ENCODE assay signal across 19 cellular contexts in the genomic region with DNA sequence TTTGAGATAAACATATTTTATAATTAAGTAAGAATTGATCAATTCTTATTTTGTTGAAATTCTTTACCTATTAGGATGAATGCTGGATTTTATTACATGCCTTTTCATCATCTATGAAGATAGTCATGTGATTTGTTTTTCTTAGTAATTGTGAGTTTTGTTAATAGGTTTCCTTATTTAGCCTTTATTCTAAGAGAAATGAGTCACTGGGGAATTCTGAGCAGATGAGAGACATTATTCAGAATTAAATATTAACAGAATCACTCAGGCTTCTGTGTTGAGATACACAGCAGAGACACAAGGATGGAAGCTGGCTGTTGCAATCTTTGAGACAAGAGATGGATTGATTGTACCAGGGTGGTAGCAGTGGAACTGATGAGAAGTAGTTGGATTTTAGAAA. TPM values are rescaled to one million over a fixed set of nuclear protein-coding genes. Genes with fewer than 3 reads are reported as not detected.
DNase-seq lines count a peak whose midpoint lies in the region; ATAC-seq and TF ChIP-seq lines count a peak whose summit lies in the region.
"Had no signal": no experiment of that assay in that cellular context is flagged by ENCODE, and none has a peak within 500 bp of the region (broad histone marks: within the 10 kb centered on the region; RNA-seq: fewer than 3 reads in every experiment).

No MANE protein-coding gene starts in this region.

- ATAC-seq in GM18873 (IDR thresholded peaks at IDR 0.05; ENCODE audit: low FRiP score, unreplicated experiment) (peak; percentile 57), HG03439 (IDR thresholded peaks at IDR 0.05; ENCODE audit: unreplicated experiment) (peak; percentile 51), HG02642 (IDR thresholded peaks at IDR 0.05; ENCODE audit: poor library complexity, unreplicated experiment) (no peak)

- DNase-seq in AG10803 (ENCODE audit: low read depth), result peak; percentile 11
- DNase-seq in epithelial cell of proximal tubule (ENCODE audit: low read depth), result peak; percentile 92
- no peak for DNase-seq in NCI-H2029 treated with DMSO at 0.1 percent for 48 hours (lab: John Stamatoyannopoulos, UW)
- no peak for DNase-seq in NCI-H748 treated with DMSO at 0.1 percent for 48 hours (lab: John Stamatoyannopoulos, UW)
- no peak for DNase-seq in NCI-H2081 treated with DMSO at 0.1 percent for 48 hours (lab: John Stamatoyannopoulos, UW)
- DNase-seq: activated CD8-positive, alpha-beta memory T cell treated with anti-CD3 and anti-CD28 coated beads, Interleukin-2, amount 50 U/mL, for 48 hours; amniotic stem cell; colonic mucosa; DND-41; KBM-7; naive B cell; NCI-H1417 treated with DMSO at 0.1 percent for 48 hours; testis had no signal

- no peak overlapping the region for H3K4me3 ChIP-seq in AG10803 (ENCODE audit: low read length)
- H3K4me3 ChIP-seq in epithelial cell of proximal tubule (ENCODE audit: low read depth, low read length), result no peak overlapping the region
- H3K4me3 ChIP-seq: BLaER1, colonic mucosa, esophagus muscularis mucosa, prostate gland, testis had no signal

- TF ChIP-seq CTCF in AG10803 (conservative IDR thresholded peaks at IDR 0.05; ENCODE audit: low read length) (no peak), epithelial cell of proximal tubule (conservative IDR thresholded peaks at IDR 0.05; ENCODE audit: low read depth, low read length) (no peak)

RNA-seq across cellular contexts. Expression of a gene that starts 7.4 kb away (rescaled TPM):
- 21.1 and 30.7 TPM in 2 replicates for total RNA-seq in epithelial cell of proximal tubule

Comparison
In these comparisons a context has a peak if more than half of its experiments do, and no peak if none do; other contexts are left out.
1. DNase-seq: peak in AG10803 (single experiment) and epithelial cell of proximal tubule (single experiment); none in NCI-H2029 treated with DMSO at 0.1 percent for 48 hours (single experiment), NCI-H748 treated with DMSO at 0.1 percent for 48 hours (single experiment) and NCI-H2081 treated with DMSO at 0.1 percent for 48 hours (single experiment).